1 cellular context compared by ENCODE assay signal in the genomic region with DNA sequence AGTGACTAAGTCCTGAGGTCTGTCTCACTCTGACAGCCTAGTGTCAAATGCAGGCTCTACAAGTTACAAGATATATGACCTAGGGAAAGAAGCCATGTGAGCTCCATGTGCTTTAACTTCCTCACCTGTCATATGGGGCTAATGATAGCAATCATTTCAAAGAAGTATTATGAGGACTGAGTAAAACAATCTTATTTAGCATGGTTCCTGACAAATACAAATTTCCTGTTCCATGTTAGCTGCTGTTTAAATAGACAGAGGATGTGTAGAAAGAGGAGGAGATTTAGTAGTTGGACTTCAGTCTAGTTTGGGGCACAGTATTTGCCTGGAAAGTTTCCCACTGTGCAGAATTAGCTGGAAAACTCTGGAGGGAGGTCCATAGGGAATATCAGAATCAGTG.
TF ChIP-seq lines count a peak whose summit lies in the region.

No MANE protein-coding gene starts in this region.

TF ChIP-seq in HepG2, 621 proteins besides CTCF, POLR2A, EP300 and RAD21 (continued from another document and continues in another):
- TF ChIP-seq PCBP2 (optimal IDR thresholded peaks at IDR 0.05; ENCODE audit: low read depth, low read length, poor library complexity, severe bottlenecking) (no peak), SMAD1 (CRISPR knock-in tag; IDR thresholded peaks at IDR 0.05; ENCODE audit: borderline replicate concordance, low read depth) (no peak), GLI4 (CRISPR knock-in tag; IDR thresholded peaks at IDR 0.05; ENCODE audit: borderline replicate concordance) (no peak), ZNF468 (CRISPR knock-in tag; IDR thresholded peaks at IDR 0.05) (no peak), ZNF607 (CRISPR knock-in tag; IDR thresholded peaks at IDR 0.05; ENCODE audit: borderline replicate concordance) (no peak; the same call in 1 of the 2 replicates), BRCA1 (CRISPR knock-in tag; IDR thresholded peaks at IDR 0.05) (peak; percentile 83; the same call in 1 of the 2 replicates), TSC22D2 (CRISPR knock-in tag; IDR thresholded peaks at IDR 0.05; ENCODE audit: borderline replicate concordance) (no peak), KDM2A (CRISPR knock-in tag; IDR thresholded peaks at IDR 0.05; ENCODE audit: borderline replicate concordance, low read depth) (no peak), ZEB1 (IDR thresholded peaks at IDR 0.05; ENCODE audit: insufficient replicate concordance, low read depth) (peak; percentile 21), ZNF713 (CRISPR knock-in tag; IDR thresholded peaks at IDR 0.05) (no peak), SRSF4 (IDR thresholded peaks at IDR 0.05; ENCODE audit: low read depth, low read length, poor library complexity, severe bottlenecking) (no peak), CBX2 (IDR thresholded peaks at IDR 0.05; ENCODE audit: low read depth, low read length) (no peak), CBX2 (CRISPR knock-in tag; IDR thresholded peaks at IDR 0.05; ENCODE audit: low read depth) (no peak), TEAD2 (CRISPR knock-in tag; IDR thresholded peaks at IDR 0.05) (no peak)
- TF ChIP-seq, protein P1, sequence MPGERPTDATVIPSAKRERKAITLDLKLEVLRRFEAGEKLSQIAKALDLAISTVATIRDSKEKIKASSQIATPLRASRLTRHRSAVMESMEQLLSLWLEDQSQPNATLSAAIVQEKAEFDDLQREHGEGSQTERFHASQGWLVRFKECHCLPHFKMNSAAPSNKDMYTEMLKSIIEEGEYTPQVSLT (CRISPR knock-in tag; IDR thresholded peaks at IDR 0.05; ENCODE audit: borderline replicate concordance, low read depth) = no peak
- TF ChIP-seq, protein P2, sequence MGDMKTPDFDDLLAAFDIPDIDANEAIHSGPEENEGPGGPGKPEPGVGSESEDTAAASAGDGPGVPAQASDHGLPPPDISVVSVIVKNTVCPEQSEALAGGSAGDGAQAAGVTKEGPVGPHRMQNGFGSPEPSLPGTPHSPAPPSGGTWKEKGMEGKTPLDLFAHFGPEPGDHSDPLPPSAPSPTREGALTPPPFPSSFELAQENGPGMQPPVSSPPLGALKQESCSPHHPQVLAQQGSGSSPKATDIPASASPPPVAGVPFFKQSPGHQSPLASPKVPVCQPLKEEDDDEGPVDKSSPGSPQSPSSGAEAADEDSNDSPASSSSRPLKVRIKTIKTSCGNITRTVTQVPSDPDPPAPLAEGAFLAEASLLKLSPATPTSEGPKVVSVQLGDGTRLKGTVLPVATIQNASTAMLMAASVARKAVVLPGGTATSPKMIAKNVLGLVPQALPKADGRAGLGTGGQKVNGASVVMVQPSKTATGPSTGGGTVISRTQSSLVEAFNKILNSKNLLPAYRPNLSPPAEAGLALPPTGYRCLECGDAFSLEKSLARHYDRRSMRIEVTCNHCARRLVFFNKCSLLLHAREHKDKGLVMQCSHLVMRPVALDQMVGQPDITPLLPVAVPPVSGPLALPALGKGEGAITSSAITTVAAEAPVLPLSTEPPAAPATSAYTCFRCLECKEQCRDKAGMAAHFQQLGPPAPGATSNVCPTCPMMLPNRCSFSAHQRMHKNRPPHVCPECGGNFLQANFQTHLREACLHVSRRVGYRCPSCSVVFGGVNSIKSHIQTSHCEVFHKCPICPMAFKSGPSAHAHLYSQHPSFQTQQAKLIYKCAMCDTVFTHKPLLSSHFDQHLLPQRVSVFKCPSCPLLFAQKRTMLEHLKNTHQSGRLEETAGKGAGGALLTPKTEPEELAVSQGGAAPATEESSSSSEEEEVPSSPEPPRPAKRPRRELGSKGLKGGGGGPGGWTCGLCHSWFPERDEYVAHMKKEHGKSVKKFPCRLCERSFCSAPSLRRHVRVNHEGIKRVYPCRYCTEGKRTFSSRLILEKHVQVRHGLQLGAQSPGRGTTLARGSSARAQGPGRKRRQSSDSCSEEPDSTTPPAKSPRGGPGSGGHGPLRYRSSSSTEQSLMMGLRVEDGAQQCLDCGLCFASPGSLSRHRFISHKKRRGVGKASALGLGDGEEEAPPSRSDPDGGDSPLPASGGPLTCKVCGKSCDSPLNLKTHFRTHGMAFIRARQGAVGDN (CRISPR knock-in tag; IDR thresholded peaks at IDR 0.05) = no peak
- TF ChIP-seq, protein P3, sequence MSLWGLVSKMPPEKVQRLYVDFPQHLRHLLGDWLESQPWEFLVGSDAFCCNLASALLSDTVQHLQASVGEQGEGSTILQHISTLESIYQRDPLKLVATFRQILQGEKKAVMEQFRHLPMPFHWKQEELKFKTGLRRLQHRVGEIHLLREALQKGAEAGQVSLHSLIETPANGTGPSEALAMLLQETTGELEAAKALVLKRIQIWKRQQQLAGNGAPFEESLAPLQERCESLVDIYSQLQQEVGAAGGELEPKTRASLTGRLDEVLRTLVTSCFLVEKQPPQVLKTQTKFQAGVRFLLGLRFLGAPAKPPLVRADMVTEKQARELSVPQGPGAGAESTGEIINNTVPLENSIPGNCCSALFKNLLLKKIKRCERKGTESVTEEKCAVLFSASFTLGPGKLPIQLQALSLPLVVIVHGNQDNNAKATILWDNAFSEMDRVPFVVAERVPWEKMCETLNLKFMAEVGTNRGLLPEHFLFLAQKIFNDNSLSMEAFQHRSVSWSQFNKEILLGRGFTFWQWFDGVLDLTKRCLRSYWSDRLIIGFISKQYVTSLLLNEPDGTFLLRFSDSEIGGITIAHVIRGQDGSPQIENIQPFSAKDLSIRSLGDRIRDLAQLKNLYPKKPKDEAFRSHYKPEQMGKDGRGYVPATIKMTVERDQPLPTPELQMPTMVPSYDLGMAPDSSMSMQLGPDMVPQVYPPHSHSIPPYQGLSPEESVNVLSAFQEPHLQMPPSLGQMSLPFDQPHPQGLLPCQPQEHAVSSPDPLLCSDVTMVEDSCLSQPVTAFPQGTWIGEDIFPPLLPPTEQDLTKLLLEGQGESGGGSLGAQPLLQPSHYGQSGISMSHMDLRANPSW (CRISPR knock-in tag; IDR thresholded peaks at IDR 0.05; ENCODE audit: borderline replicate concordance) = peak; percentile 45; the same call in 1 of the 2 replicates
- TF ChIP-seq, protein P4, sequence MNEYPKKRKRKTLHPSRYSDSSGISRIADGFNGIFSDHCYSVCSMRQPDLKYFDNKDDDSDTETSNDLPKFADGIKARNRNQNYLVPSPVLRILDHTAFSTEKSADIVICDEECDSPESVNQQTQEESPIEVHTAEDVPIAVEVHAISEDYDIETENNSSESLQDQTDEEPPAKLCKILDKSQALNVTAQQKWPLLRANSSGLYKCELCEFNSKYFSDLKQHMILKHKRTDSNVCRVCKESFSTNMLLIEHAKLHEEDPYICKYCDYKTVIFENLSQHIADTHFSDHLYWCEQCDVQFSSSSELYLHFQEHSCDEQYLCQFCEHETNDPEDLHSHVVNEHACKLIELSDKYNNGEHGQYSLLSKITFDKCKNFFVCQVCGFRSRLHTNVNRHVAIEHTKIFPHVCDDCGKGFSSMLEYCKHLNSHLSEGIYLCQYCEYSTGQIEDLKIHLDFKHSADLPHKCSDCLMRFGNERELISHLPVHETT (CRISPR knock-in tag; conservative IDR thresholded peaks at IDR 0.05) = no peak
- TF ChIP-seq, protein P5, sequence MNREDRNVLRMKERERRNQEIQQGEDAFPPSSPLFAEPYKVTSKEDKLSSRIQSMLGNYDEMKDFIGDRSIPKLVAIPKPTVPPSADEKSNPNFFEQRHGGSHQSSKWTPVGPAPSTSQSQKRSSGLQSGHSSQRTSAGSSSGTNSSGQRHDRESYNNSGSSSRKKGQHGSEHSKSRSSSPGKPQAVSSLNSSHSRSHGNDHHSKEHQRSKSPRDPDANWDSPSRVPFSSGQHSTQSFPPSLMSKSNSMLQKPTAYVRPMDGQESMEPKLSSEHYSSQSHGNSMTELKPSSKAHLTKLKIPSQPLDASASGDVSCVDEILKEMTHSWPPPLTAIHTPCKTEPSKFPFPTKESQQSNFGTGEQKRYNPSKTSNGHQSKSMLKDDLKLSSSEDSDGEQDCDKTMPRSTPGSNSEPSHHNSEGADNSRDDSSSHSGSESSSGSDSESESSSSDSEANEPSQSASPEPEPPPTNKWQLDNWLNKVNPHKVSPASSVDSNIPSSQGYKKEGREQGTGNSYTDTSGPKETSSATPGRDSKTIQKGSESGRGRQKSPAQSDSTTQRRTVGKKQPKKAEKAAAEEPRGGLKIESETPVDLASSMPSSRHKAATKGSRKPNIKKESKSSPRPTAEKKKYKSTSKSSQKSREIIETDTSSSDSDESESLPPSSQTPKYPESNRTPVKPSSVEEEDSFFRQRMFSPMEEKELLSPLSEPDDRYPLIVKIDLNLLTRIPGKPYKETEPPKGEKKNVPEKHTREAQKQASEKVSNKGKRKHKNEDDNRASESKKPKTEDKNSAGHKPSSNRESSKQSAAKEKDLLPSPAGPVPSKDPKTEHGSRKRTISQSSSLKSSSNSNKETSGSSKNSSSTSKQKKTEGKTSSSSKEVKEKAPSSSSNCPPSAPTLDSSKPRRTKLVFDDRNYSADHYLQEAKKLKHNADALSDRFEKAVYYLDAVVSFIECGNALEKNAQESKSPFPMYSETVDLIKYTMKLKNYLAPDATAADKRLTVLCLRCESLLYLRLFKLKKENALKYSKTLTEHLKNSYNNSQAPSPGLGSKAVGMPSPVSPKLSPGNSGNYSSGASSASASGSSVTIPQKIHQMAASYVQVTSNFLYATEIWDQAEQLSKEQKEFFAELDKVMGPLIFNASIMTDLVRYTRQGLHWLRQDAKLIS (CRISPR knock-in tag; IDR thresholded peaks at IDR 0.05) = no peak
- TF ChIP-seq, protein P6, sequence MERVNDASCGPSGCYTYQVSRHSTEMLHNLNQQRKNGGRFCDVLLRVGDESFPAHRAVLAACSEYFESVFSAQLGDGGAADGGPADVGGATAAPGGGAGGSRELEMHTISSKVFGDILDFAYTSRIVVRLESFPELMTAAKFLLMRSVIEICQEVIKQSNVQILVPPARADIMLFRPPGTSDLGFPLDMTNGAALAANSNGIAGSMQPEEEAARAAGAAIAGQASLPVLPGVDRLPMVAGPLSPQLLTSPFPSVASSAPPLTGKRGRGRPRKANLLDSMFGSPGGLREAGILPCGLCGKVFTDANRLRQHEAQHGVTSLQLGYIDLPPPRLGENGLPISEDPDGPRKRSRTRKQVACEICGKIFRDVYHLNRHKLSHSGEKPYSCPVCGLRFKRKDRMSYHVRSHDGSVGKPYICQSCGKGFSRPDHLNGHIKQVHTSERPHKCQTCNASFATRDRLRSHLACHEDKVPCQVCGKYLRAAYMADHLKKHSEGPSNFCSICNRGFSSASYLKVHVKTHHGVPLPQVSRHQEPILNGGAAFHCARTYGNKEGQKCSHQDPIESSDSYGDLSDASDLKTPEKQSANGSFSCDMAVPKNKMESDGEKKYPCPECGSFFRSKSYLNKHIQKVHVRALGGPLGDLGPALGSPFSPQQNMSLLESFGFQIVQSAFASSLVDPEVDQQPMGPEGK (CRISPR knock-in tag; IDR thresholded peaks at IDR 0.05) = peak; percentile 44; the same call in 1 of the 2 replicates
- TF ChIP-seq, protein P7, sequence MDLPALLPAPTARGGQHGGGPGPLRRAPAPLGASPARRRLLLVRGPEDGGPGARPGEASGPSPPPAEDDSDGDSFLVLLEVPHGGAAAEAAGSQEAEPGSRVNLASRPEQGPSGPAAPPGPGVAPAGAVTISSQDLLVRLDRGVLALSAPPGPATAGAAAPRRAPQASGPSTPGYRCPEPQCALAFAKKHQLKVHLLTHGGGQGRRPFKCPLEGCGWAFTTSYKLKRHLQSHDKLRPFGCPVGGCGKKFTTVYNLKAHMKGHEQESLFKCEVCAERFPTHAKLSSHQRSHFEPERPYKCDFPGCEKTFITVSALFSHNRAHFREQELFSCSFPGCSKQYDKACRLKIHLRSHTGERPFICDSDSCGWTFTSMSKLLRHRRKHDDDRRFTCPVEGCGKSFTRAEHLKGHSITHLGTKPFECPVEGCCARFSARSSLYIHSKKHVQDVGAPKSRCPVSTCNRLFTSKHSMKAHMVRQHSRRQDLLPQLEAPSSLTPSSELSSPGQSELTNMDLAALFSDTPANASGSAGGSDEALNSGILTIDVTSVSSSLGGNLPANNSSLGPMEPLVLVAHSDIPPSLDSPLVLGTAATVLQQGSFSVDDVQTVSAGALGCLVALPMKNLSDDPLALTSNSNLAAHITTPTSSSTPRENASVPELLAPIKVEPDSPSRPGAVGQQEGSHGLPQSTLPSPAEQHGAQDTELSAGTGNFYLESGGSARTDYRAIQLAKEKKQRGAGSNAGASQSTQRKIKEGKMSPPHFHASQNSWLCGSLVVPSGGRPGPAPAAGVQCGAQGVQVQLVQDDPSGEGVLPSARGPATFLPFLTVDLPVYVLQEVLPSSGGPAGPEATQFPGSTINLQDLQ (CRISPR knock-in tag; IDR thresholded peaks at IDR 0.05) = no peak
- TF ChIP-seq, protein P8, sequence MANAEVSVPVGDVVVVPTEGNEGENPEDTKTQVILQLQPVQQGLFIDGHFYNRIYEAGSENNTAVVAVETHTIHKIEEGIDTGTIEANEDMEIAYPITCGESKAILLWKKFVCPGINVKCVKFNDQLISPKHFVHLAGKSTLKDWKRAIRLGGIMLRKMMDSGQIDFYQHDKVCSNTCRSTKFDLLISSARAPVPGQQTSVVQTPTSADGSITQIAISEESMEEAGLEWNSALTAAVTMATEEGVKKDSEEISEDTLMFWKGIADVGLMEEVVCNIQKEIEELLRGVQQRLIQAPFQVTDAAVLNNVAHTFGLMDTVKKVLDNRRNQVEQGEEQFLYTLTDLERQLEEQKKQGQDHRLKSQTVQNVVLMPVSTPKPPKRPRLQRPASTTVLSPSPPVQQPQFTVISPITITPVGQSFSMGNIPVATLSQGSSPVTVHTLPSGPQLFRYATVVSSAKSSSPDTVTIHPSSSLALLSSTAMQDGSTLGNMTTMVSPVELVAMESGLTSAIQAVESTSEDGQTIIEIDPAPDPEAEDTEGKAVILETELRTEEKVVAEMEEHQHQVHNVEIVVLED (CRISPR knock-in tag; IDR thresholded peaks at IDR 0.05; ENCODE audit: borderline replicate concordance) = no peak
- TF ChIP-seq, protein P9, sequence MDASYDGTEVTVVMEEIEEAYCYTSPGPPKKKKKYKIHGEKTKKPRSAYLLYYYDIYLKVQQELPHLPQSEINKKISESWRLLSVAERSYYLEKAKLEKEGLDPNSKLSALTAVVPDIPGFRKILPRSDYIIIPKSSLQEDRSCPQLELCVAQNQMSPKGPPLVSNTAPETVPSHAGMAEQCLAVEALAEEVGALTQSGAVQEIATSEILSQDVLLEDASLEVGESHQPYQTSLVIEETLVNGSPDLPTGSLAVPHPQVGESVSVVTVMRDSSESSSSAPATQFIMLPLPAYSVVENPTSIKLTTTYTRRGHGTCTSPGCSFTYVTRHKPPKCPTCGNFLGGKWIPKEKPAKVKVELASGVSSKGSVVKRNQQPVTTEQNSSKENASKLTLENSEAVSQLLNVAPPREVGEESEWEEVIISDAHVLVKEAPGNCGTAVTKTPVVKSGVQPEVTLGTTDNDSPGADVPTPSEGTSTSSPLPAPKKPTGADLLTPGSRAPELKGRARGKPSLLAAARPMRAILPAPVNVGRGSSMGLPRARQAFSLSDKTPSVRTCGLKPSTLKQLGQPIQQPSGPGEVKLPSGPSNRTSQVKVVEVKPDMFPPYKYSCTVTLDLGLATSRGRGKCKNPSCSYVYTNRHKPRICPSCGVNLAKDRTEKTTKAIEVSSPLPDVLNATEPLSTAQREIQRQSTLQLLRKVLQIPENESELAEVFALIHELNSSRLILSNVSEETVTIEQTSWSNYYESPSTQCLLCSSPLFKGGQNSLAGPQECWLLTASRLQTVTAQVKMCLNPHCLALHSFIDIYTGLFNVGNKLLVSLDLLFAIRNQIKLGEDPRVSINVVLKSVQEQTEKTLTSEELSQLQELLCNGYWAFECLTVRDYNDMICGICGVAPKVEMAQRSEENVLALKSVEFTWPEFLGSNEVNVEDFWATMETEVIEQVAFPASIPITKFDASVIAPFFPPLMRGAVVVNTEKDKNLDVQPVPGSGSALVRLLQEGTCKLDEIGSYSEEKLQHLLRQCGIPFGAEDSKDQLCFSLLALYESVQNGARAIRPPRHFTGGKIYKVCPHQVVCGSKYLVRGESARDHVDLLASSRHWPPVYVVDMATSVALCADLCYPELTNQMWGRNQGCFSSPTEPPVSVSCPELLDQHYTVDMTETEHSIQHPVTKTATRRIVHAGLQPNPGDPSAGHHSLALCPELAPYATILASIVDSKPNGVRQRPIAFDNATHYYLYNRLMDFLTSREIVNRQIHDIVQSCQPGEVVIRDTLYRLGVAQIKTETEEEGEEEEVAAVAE (CRISPR knock-in tag; IDR thresholded peaks at IDR 0.05; ENCODE audit: borderline replicate concordance) = no peak
